Comparison of ENCODE assay signal across 27 cellular contexts in genomic region chr14:55698051-55698450, GRCh38.
DNase-seq lines count a peak whose midpoint lies in the region; ATAC-seq and TF ChIP-seq lines count a peak whose summit lies in the region.
"Had no signal": no experiment of that assay in that cellular context is flagged by ENCODE, and none has a peak within 500 bp of the region (broad histone marks: within the 10 kb centered on the region; RNA-seq: fewer than 3 reads in every experiment).

No MANE protein-coding gene starts in this region.

- DNase-seq in HCT116 (ENCODE audit: low read depth, low spot score) (no peak), SJSA1 (ENCODE audit: low read depth in 1 of 2, low spot score in 2 of 2) (no peak), kidney tubule cell (ENCODE audit: low spot score) (peak; percentile 92), type B pancreatic cell (ENCODE audit: extremely low spot score, unreplicated experiment) (no peak), sigmoid colon (no peak), ecto neural progenitor cell (ENCODE audit: low spot score) (no peak)
- DNase-seq in activated T-cell treated with anti-CD3 and anti-CD28 coated beads, Interleukin-2, amount 50 U/mL, for 24 hours, result no peak
- DNase-seq: activated CD8-positive, alpha-beta T cell treated with anti-CD3 and anti-CD28 coated beads for 36 hours; effector memory CD8-positive, alpha-beta T cell; EL; GM23248; hypothalamus; immature natural killer cell; Kasumi-1; left ventricle myocardium inferior; MV-4-11; NCI-H1436 treated with DMSO at 0.1 percent for 48 hours; NCI-H2107; NCI-H526; pancreas; stimulated activated CD4-positive, alpha-beta T cell treated with anti-CD3 and anti-CD28 coated beads, Interleukin-2, amount 100 ng/mL, for 24 hours had no signal

- no peak overlapping the region for H3K9ac ChIP-seq in HCT116 (ENCODE audit: low read length)
- H3K9ac ChIP-seq: GM23248 had no signal

- WGBS in sigmoid colon, 2 donors, result 21 to 72% methylated on average over 4 of the region's 4 CpGs

- RAD21 ChIA-PET in HCT116 (lab: Charles Lee; ENCODE audit: low non-redundant PET in 1 of 2, low total read pairs in 2 of 2, uncharacterized antibody in 2 of 2, unreplicated experiment in 2 of 2), result no interaction called here

- ATAC-seq in HCT116, result no peak
- ATAC-seq: activated CD4-positive, CD25-positive, alpha-beta regulatory T cell treated with anti-CD3 and anti-CD28 coated beads, Interleukin-2, amount 50 U/mL, for 24 hours; activated CD8-positive, alpha-beta T cell treated with anti-CD3 and anti-CD28 coated beads for 36 hours; activated naive CD4-positive, alpha-beta T cell treated with anti-CD3 and anti-CD28 coated beads, Interleukin-2, amount 50 U/mL, for 72 hours; effector memory CD8-positive, alpha-beta T cell; HepG2; pancreas had no signal

- H3K27me3 Mint-ChIP-seq in type B pancreatic cell, result no peaks in the 10 kb centered on the region
- no peaks in the 10 kb centered on the region for H3K27me3 Mint-ChIP-seq in activated T-cell treated with anti-CD3 and anti-CD28 coated beads, Interleukin-2, amount 50 U/mL, for 24 hours
- H3K27me3 Mint-ChIP-seq: activated CD8-positive, alpha-beta T cell treated with anti-CD3 and anti-CD28 coated beads for 36 hours; effector memory CD8-positive, alpha-beta T cell had no signal

- no TSS peak for BruUV-seq in HCT116 (replicated peaks; lab: Mats Ljungman, UMichigan)

- peaks cover 6% of the 10 kb centered on the region for H3K4me1 Mint-ChIP-seq in type B pancreatic cell (ENCODE audit: unreplicated experiment)
- peaks cover 3% of the 10 kb centered on the region for H3K4me1 Mint-ChIP-seq in activated T-cell treated with anti-CD3 and anti-CD28 coated beads, Interleukin-2, amount 50 U/mL, for 24 hours (ENCODE audit: low read depth)
- H3K4me1 Mint-ChIP-seq: CD14-positive monocyte, immature natural killer cell had no signal

- no peak for TF ChIP-seq POLR2A in HCT116 (IDR thresholded peaks at IDR 0.05; ENCODE audit: borderline replicate concordance, extremely low read depth, insufficient read depth, insufficient read length)
- TF ChIP-seq POLR2A in sigmoid colon (IDR thresholded peaks at IDR 0.05), result no peak

- no peaks in the 10 kb centered on the region for H3K9me2 ChIP-seq in HCT116 (ENCODE audit: insufficient read depth)

- no peak overlapping the region for H3K4me3 ChIP-seq in HCT116 (replicated peaks in 1 of 2; ENCODE audit: low read depth in 1 of 2, low read length in 2 of 2)
- H3K4me3 ChIP-seq in SJSA1, result no peak overlapping the region
- no peak overlapping the region for H3K4me3 ChIP-seq in sigmoid colon
- H3K4me3 ChIP-seq: GM23248, left ventricle myocardium inferior, pancreas, SK-N-MC had no signal

- no peaks in the 10 kb centered on the region for H4K20me1 ChIP-seq in HCT116 (ENCODE audit: insufficient read depth)

- TF ChIP-seq RAD21 in HCT116 (IDR thresholded peaks at IDR 0.05; ENCODE audit: low read depth), result no peak

- H3K27ac Mint-ChIP-seq in type B pancreatic cell, result peak overlapping the region; percentile 37
- H3K27ac Mint-ChIP-seq in activated T-cell treated with anti-CD3 and anti-CD28 coated beads, Interleukin-2, amount 50 U/mL, for 24 hours, result no peak overlapping the region
- H3K27ac Mint-ChIP-seq: activated CD8-positive, alpha-beta T cell treated with anti-CD3 and anti-CD28 coated beads for 36 hours; CD14-positive monocyte; effector memory CD8-positive, alpha-beta T cell; immature natural killer cell had no signal

- no peak for TF ChIP-seq CTCF in HCT116 (IDR thresholded peaks at IDR 0.05 in 2 of 3, conservative IDR thresholded peaks at IDR 0.05 in 1 of 3; ENCODE audit: borderline replicate concordance in 1 of 3, insufficient read depth in 1 of 3, low read depth in 2 of 3, low read length in 2 of 3)
- no peak for TF ChIP-seq CTCF in type B pancreatic cell (conservative IDR thresholded peaks at IDR 0.05)
- no peak for TF ChIP-seq CTCF in sigmoid colon (IDR thresholded peaks at IDR 0.05)

- H3K36me3 ChIP-seq in HCT116 (ENCODE audit: control insufficient read depth in 1 of 2, insufficient read depth in 2 of 2, low read length in 2 of 2) (no peaks in the 10 kb centered on the region), SJSA1 (0 out of 2 replicates have a peak, but pooled peaks cover 3% of the 10 kb centered on the region), sigmoid colon (no peaks in the 10 kb centered on the region)
- H3K36me3 ChIP-seq: pancreas had no signal

- H3K9me3 Mint-ChIP-seq in type B pancreatic cell, result no peaks in the 10 kb centered on the region
- peaks cover 8% of the 10 kb centered on the region for H3K9me3 Mint-ChIP-seq in activated T-cell treated with anti-CD3 and anti-CD28 coated beads, Interleukin-2, amount 50 U/mL, for 24 hours
- H3K9me3 Mint-ChIP-seq: activated CD8-positive, alpha-beta T cell treated with anti-CD3 and anti-CD28 coated beads for 36 hours; effector memory CD8-positive, alpha-beta T cell; immature natural killer cell; neural crest cell had no signal

- no peak overlapping the region for H2AFZ ChIP-seq in HCT116 (ENCODE audit: low read depth, low read length, poor library complexity, severe bottlenecking)
- H2AFZ ChIP-seq: GM23248 had no signal

- H3K4me2 ChIP-seq in HCT116 (ENCODE audit: low read length), result peak overlapping the region; percentile 12; the same call in 1 of the 2 replicates

- intact Hi-C loops in HCT116 (cut with micrococcal nuclease), result no loop called here
- intact Hi-C loops in sigmoid colon (cut with DNase I), result no loop called here

- no peak overlapping the region for H3K27ac ChIP-seq in HCT116 (ENCODE audit: low read depth, low read length)
- peak overlapping the region; percentile 47 for H3K27ac ChIP-seq in SJSA1
- no peak overlapping the region for H3K27ac ChIP-seq in sigmoid colon
- H3K27ac ChIP-seq: GM23248, left ventricle myocardium inferior, pancreas, SK-N-MC had no signal

- H3K27me3 ChIP-seq in HCT116 (ENCODE audit: insufficient read depth, low read length) (no peaks in the 10 kb centered on the region), SJSA1 (replicated peaks) (no peaks in the 10 kb centered on the region), sigmoid colon (no peaks in the 10 kb centered on the region)
- H3K27me3 ChIP-seq: pancreas had no signal

- no peaks in the 10 kb centered on the region for H3K79me2 ChIP-seq in HCT116 (ENCODE audit: insufficient read depth, low read length)

- H3K4me3 Mint-ChIP-seq in type B pancreatic cell, result no peak overlapping the region
- no peak overlapping the region for H3K4me3 Mint-ChIP-seq in activated T-cell treated with anti-CD3 and anti-CD28 coated beads, Interleukin-2, amount 50 U/mL, for 24 hours
- H3K4me3 Mint-ChIP-seq: activated CD8-positive, alpha-beta T cell treated with anti-CD3 and anti-CD28 coated beads for 36 hours; CD14-positive monocyte; effector memory CD8-positive, alpha-beta T cell; immature natural killer cell; neural crest cell had no signal

- no peak for TF ChIP-seq EP300 in sigmoid colon (IDR thresholded peaks at IDR 0.05)

- POLR2A ChIA-PET in HCT116 (lab: Charles Lee), result no interaction called here

- CTCF ChIA-PET in HCT116 (lab: Charles Lee), result no interaction called here

- H3K9me3 ChIP-seq in HCT116 (ENCODE audit: control insufficient read depth in 1 of 2, insufficient read depth in 1 of 2, low read depth in 1 of 2, low read length in 2 of 2) (no peaks in the 10 kb centered on the region), SJSA1 (replicated peaks) (no peaks in the 10 kb centered on the region), sigmoid colon (no peaks in the 10 kb centered on the region)
- H3K9me3 ChIP-seq: left ventricle myocardium inferior, pancreas had no signal

- H3K36me3 Mint-ChIP-seq in type B pancreatic cell, result no peaks in the 10 kb centered on the region
- peaks cover 5% of the 10 kb centered on the region for H3K36me3 Mint-ChIP-seq in activated T-cell treated with anti-CD3 and anti-CD28 coated beads, Interleukin-2, amount 50 U/mL, for 24 hours (ENCODE audit: low read depth)

- H3K4me1 ChIP-seq in HCT116 (ENCODE audit: control insufficient read depth in 1 of 2, insufficient read depth in 2 of 2, low read length in 2 of 2), result peaks cover 2 to 21% of the 10 kb centered on the region in 2 experiments
- peaks cover 27% of the 10 kb centered on the region for H3K4me1 ChIP-seq in SJSA1 (replicated peaks)
- H3K4me1 ChIP-seq in sigmoid colon, result no peaks in the 10 kb centered on the region
- H3K4me1 ChIP-seq: left ventricle myocardium inferior, pancreas had no signal

TF ChIP-seq in HCT116, 20 proteins besides CTCF, POLR2A, EP300 and RAD21 (continues in another document):
- TF ChIP-seq ZBTB33 (IDR thresholded peaks at IDR 0.05; ENCODE audit: extremely low read depth, insufficient replicate concordance, low read length), result no peak
- no peak for TF ChIP-seq EZH2 (IDR thresholded peaks at IDR 0.05)
- TF ChIP-seq ELF1 (IDR thresholded peaks at IDR 0.05; ENCODE audit: borderline replicate concordance, low read depth), result no peak
- no peak for TF ChIP-seq MAX (IDR thresholded peaks at IDR 0.05)
- TF ChIP-seq ATF3 (IDR thresholded peaks at IDR 0.05), result no peak
- no peak for TF ChIP-seq CBX3 (IDR thresholded peaks at IDR 0.05; ENCODE audit: low read depth)
- no peak for TF ChIP-seq ZNF274 (IDR thresholded peaks at IDR 0.05; ENCODE audit: low read depth, low read length)
- no peak for TF ChIP-seq SP1 (IDR thresholded peaks at IDR 0.05; ENCODE audit: low read depth)
- no peak for TF ChIP-seq POLR2AphosphoS5 (IDR thresholded peaks at IDR 0.05; ENCODE audit: low read depth, low read length)
- no peak for TF ChIP-seq FOSL1 (IDR thresholded peaks at IDR 0.05; ENCODE audit: low read depth)
- no peak for TF ChIP-seq CEBPB (IDR thresholded peaks at IDR 0.05; ENCODE audit: low read depth)
